ENCODE assay signal across 1 cellular context in the genomic region with DNA sequence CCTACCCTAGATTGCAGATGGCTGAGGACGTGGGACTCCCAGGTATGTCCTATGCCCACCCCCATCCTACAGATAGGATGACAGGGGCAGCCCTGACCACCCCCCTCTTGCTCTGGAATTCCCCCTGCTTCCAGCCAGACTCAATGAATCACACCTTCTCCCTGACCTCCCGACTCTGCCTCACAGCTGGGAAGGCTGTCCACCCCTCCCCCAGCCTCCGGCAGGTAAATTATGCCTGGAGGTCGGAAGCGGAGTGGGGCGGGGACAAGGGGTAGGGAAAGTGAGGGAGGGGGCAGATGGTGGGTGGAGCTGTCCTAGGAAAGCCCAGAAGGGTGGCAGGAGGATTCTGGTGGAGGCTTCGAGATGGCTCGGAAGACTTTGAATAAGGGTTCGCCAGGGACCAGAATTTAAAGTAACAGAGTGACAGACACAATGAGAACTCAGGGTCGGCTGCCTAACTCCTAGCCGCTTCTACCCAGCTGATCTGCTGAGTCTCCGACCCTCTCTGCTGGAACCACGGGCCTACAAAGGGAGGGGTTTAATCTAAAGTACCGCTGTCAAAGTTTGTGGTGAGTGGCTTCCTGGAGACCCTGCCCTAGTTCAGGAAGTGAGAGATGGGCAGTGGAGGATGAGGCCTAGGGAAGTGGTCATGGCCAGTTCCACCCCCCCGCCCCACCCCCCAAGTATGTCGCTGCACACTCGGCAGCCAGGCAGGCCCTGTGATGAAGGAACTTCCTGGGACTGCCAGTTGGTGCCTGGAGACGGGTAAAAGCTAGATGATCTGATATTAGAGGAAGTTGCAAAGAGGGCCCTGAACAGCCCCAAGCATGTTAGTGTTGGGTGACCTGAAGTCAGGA.
TF ChIP-seq lines count a peak whose summit lies in the region.

No MANE protein-coding gene starts in this region.

TF ChIP-seq in GM12878, 131 proteins besides CTCF, POLR2A, EP300 and RAD21:
- TF ChIP-seq, protein P1, sequence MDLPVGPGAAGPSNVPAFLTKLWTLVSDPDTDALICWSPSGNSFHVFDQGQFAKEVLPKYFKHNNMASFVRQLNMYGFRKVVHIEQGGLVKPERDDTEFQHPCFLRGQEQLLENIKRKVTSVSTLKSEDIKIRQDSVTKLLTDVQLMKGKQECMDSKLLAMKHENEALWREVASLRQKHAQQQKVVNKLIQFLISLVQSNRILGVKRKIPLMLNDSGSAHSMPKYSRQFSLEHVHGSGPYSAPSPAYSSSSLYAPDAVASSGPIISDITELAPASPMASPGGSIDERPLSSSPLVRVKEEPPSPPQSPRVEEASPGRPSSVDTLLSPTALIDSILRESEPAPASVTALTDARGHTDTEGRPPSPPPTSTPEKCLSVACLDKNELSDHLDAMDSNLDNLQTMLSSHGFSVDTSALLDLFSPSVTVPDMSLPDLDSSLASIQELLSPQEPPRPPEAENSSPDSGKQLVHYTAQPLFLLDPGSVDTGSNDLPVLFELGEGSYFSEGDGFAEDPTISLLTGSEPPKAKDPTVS (IDR thresholded peaks at IDR 0.05; ENCODE audit: low read depth, low read length), result no peak
- TF ChIP-seq PBX3 (IDR thresholded peaks at IDR 0.05; ENCODE audit: insufficient replicate concordance, low read depth, low read length) (no peak), NR2F1 (conservative IDR thresholded peaks at IDR 0.05) (no peak), SMARCA5 (IDR thresholded peaks at IDR 0.05) (no peak), YY1 (IDR thresholded peaks at IDR 0.05; ENCODE audit: low read depth, low read length) (no peak), SPI1 (IDR thresholded peaks at IDR 0.05; ENCODE audit: borderline replicate concordance, insufficient read depth, low read depth, low read length) (0 out of 2 replicates have a peak, but pooled peaks have one; percentile 1), IKZF1 (conservative IDR thresholded peaks at IDR 0.05) (peak; percentile 21; the same call in 1 of the 2 replicates), EED (IDR thresholded peaks at IDR 0.05; ENCODE audit: low read depth) (no peak)
